In genomic region chr1:23673086-23673813, GRCh38 we compare ENCODE assay signal across 1 cellular context.
A peak's percentile ranks its signal among the peaks of the same experiment; 100 is the strongest.
TF ChIP-seq lines count a peak whose summit lies in the region.

No MANE protein-coding gene starts in this region.

TF ChIP-seq in K562, 482 proteins besides CTCF, POLR2A, EP300 and RAD21 (continued from another document and continues in another):
- TF ChIP-seq USF1 (CRISPR knock-in tag; IDR thresholded peaks at IDR 0.05) (no peak), EGR1 (conservative IDR thresholded peaks at IDR 0.05) (no peak), GABPA (tag; conservative IDR thresholded peaks at IDR 0.05; ENCODE audit: low read depth) (no peak), FOS (IDR thresholded peaks at IDR 0.05; ENCODE audit: extremely low read depth, insufficient read length) (no peak), STAT5B (CRISPR knock-in tag; IDR thresholded peaks at IDR 0.05) (no peak), LARP7 (IDR thresholded peaks at IDR 0.05) (no peak), ZNF23 (CRISPR knock-in tag; IDR thresholded peaks at IDR 0.05) (no peak), NONO (IDR thresholded peaks at IDR 0.05; ENCODE audit: low read depth in 2 of 2, low read length in 1 of 2) (no peak), NFE2 (IDR thresholded peaks at IDR 0.05; ENCODE audit: low read depth) (no peak), HMBOX1 (IDR thresholded peaks at IDR 0.05) (no peak), GTF2A2 (tag; IDR thresholded peaks at IDR 0.05) (no peak), ZKSCAN3 (CRISPR knock-in tag; IDR thresholded peaks at IDR 0.05) (no peak), POU5F1 (IDR thresholded peaks at IDR 0.05; ENCODE audit: borderline replicate concordance, low read depth, low read length, partially characterized antibody) (no peak), ZBTB12 (CRISPR knock-in tag; IDR thresholded peaks at IDR 0.05) (no peak), ZKSCAN8 (CRISPR knock-in tag; IDR thresholded peaks at IDR 0.05) (0 out of 2 replicates have a peak, but pooled peaks have one; percentile 71), FOXJ2 (tag; IDR thresholded peaks at IDR 0.05) (peak; percentile 88), ZNF444 (CRISPR knock-in tag; IDR thresholded peaks at IDR 0.05) (no peak), MTF1 (CRISPR knock-in tag; IDR thresholded peaks at IDR 0.05; ENCODE audit: borderline replicate concordance) (no peak), RUNX1 (IDR thresholded peaks at IDR 0.05; ENCODE audit: low read depth) (no peak), MLX (CRISPR knock-in tag; conservative IDR thresholded peaks at IDR 0.05) (no peak), ZNF445 (CRISPR knock-in tag; IDR thresholded peaks at IDR 0.05; ENCODE audit: low read depth) (no peak), BCLAF1 (IDR thresholded peaks at IDR 0.05; ENCODE audit: borderline replicate concordance in 1 of 2, control insufficient read depth in 1 of 2, low read depth in 2 of 2, low read length in 1 of 2) (no peak), ARHGAP35 (IDR thresholded peaks at IDR 0.05; ENCODE audit: partially characterized antibody) (no peak), TFE3 (CRISPR knock-in tag; IDR thresholded peaks at IDR 0.05) (no peak), RB1 (IDR thresholded peaks at IDR 0.05; ENCODE audit: low read depth) (no peak), ATF6 (CRISPR knock-in tag; IDR thresholded peaks at IDR 0.05) (peak; percentile 35; the same call in 1 of the 2 replicates), DMBX1 (CRISPR knock-in tag; IDR thresholded peaks at IDR 0.05; ENCODE audit: borderline replicate concordance) (peak; percentile 78), CHAMP1 (IDR thresholded peaks at IDR 0.05) (no peak; the same call in 1 of the 2 replicates), SMARCA4 (IDR thresholded peaks at IDR 0.05) (peak; percentile 36; the same call in 1 of the 2 replicates), TRIM25 (IDR thresholded peaks at IDR 0.05; ENCODE audit: borderline replicate concordance) (no peak), XRCC5 (IDR thresholded peaks at IDR 0.05; ENCODE audit: low read depth, low read length) (0 out of 2 replicates have a peak, but pooled peaks have one; percentile 55), ARID3A (IDR thresholded peaks at IDR 0.05; ENCODE audit: borderline replicate concordance, low read depth, low read length) (no peak), MTA1 (IDR thresholded peaks at IDR 0.05; ENCODE audit: borderline replicate concordance) (no peak), ETS1 (conservative IDR thresholded peaks at IDR 0.05; ENCODE audit: control insufficient read depth, low read depth, low read length) (0 out of 2 replicates have a peak, but pooled peaks have one; percentile 33), NR0B1 (IDR thresholded peaks at IDR 0.05; ENCODE audit: partially characterized antibody) (no peak), BRF2 (IDR thresholded peaks at IDR 0.05; ENCODE audit: borderline replicate concordance, insufficient read depth, insufficient read length) (no peak), ZC3H11A (IDR thresholded peaks at IDR 0.05; ENCODE audit: low read depth, low read length) (no peak), GTF2E2 (tag; IDR thresholded peaks at IDR 0.05) (no peak), COPS2 (conservative IDR thresholded peaks at IDR 0.05) (no peak)
